In genomic region chr2:204947448-204947847, GRCh38 we compare ENCODE assay signal across 26 cellular contexts.
DNase-seq lines count a peak whose midpoint lies in the region; ATAC-seq, FAIRE-seq and TF ChIP-seq lines count a peak whose summit lies in the region.
"Had no signal": no experiment of that assay in that cellular context is flagged by ENCODE, and none has a peak within 500 bp of the region (broad histone marks: within the 10 kb centered on the region; RNA-seq: fewer than 3 reads in every experiment).

No MANE protein-coding gene starts in this region.

- no peak overlapping the region for H3K9ac ChIP-seq in PC-3 (ENCODE audit: low read length)

- no peaks in the 10 kb centered on the region for H3K27me3 Mint-ChIP-seq in CD4-positive, alpha-beta T cell
- H3K27me3 Mint-ChIP-seq: activated CD8-positive, alpha-beta memory T cell treated with anti-CD3 and anti-CD28 coated beads, Interleukin-2, amount 10 ng/mL, durations not matched to agents 7 days and 5 days; IgD-negative memory B cell; stimulated activated naive CD8-positive, alpha-beta T cell treated with anti-CD3 and anti-CD28 coated beads, Interleukin-15, Interleukin-2, amounts not matched to agents 100 ng/mL and 50 ng/mL, for 24 hours had no signal

- no peak for TF ChIP-seq RAD21 in A549 (conservative IDR thresholded peaks at IDR 0.05 in 1 of 2, IDR thresholded peaks at IDR 0.05 in 1 of 2)

- H3K27ac ChIP-seq in A549 (peak overlapping the region in 1 of 2 experiments; percentile 30; a peak in 2 of 6 replicates), PC-3 (ENCODE audit: low read length) (no peak overlapping the region), left lung (no peak overlapping the region)
- H3K27ac ChIP-seq in CD4-positive, alpha-beta T cell (ENCODE audit: low read depth, low read length), result no peak overlapping the region
- H3K27ac ChIP-seq: Peyer's patch, skin epidermis, thoracic aorta had no signal

- H3K4me2 ChIP-seq in A549 (peak overlapping the region; percentile 37), PC-3 (ENCODE audit: low read length) (no peak overlapping the region)

- H3F3A ChIP-seq in PC-3 (ENCODE audit: low read length, unreplicated experiment), result no peaks in the 10 kb centered on the region

- TF ChIP-seq POLR2A in A549 (IDR thresholded peaks at IDR 0.05; ENCODE audit: low read length), result no peak

- H3K27me3 ChIP-seq in CD4-positive, alpha-beta T cell (ENCODE audit: control insufficient read depth, insufficient read depth, low read length), result no peaks in the 10 kb centered on the region
- H3K27me3 ChIP-seq in PC-3 (ENCODE audit: low read length) (no peaks in the 10 kb centered on the region), left lung (no peaks in the 10 kb centered on the region)
- H3K27me3 ChIP-seq: Peyer's patch had no signal

- no TSS peak for BruUV-seq in PC-3 (replicated peaks; lab: Mats Ljungman, UMichigan)

- no peaks in the 10 kb centered on the region for H4K20me1 ChIP-seq in PC-3 (ENCODE audit: low read length)

- peaks cover 7% of the 10 kb centered on the region; the same call in 2 of the 3 replicates for H3K9me3 ChIP-seq in A549
- H3K9me3 ChIP-seq in CD4-positive, alpha-beta T cell (ENCODE audit: control insufficient read depth, low read length), result peaks cover 15% of the 10 kb centered on the region
- H3K9me3 ChIP-seq in PC-3 (ENCODE audit: low read length), result 0 out of 2 replicates have a peak, but pooled peaks cover 5% of the 10 kb centered on the region
- peaks cover 0 to 14% of the 10 kb centered on the region in 2 donors for H3K9me3 ChIP-seq in left lung
- H3K9me3 ChIP-seq: thoracic aorta had no signal

- H3K36me3 ChIP-seq in PC-3 (ENCODE audit: low read depth, low read length) (no peaks in the 10 kb centered on the region), left lung (no peaks in the 10 kb centered on the region)
- H3K36me3 ChIP-seq: Peyer's patch, thoracic aorta had no signal

- peaks cover 72% of the 10 kb centered on the region for H3K4me1 Mint-ChIP-seq in CD4-positive, alpha-beta T cell (ENCODE audit: low read depth)

- no peak for FAIRE-seq in A549 (lab: Jason Lieb, UNC)
- FAIRE-seq: astrocyte, endometrium, frontal cortex, urothelium cell line had no signal

- DNase-seq in A549 (ENCODE audit: low read depth in 1 of 2, low spot score in 1 of 2) (peak in 1 of 2 experiments; percentile 1), PC-3 (peak; percentile 46), left lung (no peak), dermis blood vessel endothelial cell (no peak)
- DNase-seq in CD4-positive, alpha-beta T cell, result no peak
- no peak for DNase-seq in effector CD8-positive, alpha-beta T cell (lab: John Stamatoyannopoulos, UW)
- DNase-seq: activated CD8-positive, alpha-beta memory T cell treated with anti-CD3 and anti-CD28 coated beads, Interleukin-2, amount 10 ng/mL, durations not matched to agents 7 days and 5 days; GDM1; H7; left ventricle myocardium superior; natural killer cell; NCI-H1092; NCI-H1694 treated with DMSO at 0.1 percent for 48 hours; NCI-H524; Peyer's patch; SIG-M5 had no signal

- CTCF ChIA-PET in A549 (lab: Yijun Ruan, JAX), result no interaction called here
- CTCF ChIA-PET in CD4-positive, alpha-beta T cell (lab: Charles Lee), result no interaction called here
- CTCF ChIA-PET in PC-3 (lab: Charles Lee), result no interaction called here

- 0% methylated on average over 1 of the region's 1 CpG for WGBS in A549 (ENCODE audit: missing lambda C conversion rate)

- H3K4me3 ChIP-seq in A549 (no peak overlapping the region), PC-3 (ENCODE audit: low read length) (no peak overlapping the region), left lung (no peak overlapping the region)
- H3K4me3 ChIP-seq: Peyer's patch, skin epidermis, thoracic aorta had no signal

- ATAC-seq in A549 (no peak), PC-3 (no peak), left lung (peak; percentile 66), GM18867 (IDR thresholded peaks at IDR 0.05; ENCODE audit: unreplicated experiment) (no peak)
- ATAC-seq in CD4-positive, alpha-beta T cell (ENCODE audit: poor library complexity), result no peak
- ATAC-seq: activated CD4-positive, CD25-positive, alpha-beta regulatory T cell treated with anti-CD3 and anti-CD28 coated beads, Interleukin-2, amount 50 U/mL, for 24 hours; activated CD8-positive, alpha-beta memory T cell treated with anti-CD3 and anti-CD28 coated beads, Interleukin-2, amount 10 ng/mL, durations not matched to agents 7 days and 5 days; left ventricle myocardium superior; natural killer cell had no signal

- H3K4me1 ChIP-seq in A549, result peaks cover 25% of the 10 kb centered on the region; the same call in 2 of the 3 replicates
- H3K4me1 ChIP-seq in PC-3 (ENCODE audit: insufficient read depth, low read length), result peaks cover 20% of the 10 kb centered on the region
- H3K4me1 ChIP-seq in left lung, result no peaks in the 10 kb centered on the region

- no peaks in the 10 kb centered on the region for H3K79me2 ChIP-seq in PC-3 (ENCODE audit: low read length)

- peaks cover 17% of the 10 kb centered on the region for H3K36me3 Mint-ChIP-seq in CD4-positive, alpha-beta T cell (ENCODE audit: low read depth)
- H3K36me3 Mint-ChIP-seq: IgD-negative memory B cell had no signal

- H3K9me2 ChIP-seq in PC-3 (replicated peaks; ENCODE audit: low read length), result no peaks in the 10 kb centered on the region

- POLR2A ChIA-PET in A549 (lab: Yijun Ruan, JAX) (no interaction called here), PC-3 (lab: Charles Lee; ENCODE audit: unreplicated experiment) (no interaction called here)
- POLR2A ChIA-PET in CD4-positive, alpha-beta T cell (lab: Charles Lee), result interaction anchor here (1.6 to 5.3 kb wide), 2 partner anchors 12 to 19 kb away, joined by 4 to 35 read pairs; no protein-coding TSS in a partner anchor

- peaks cover 6% of the 10 kb centered on the region for H3K9me3 Mint-ChIP-seq in CD4-positive, alpha-beta T cell

- H3K4me3 Mint-ChIP-seq in CD4-positive, alpha-beta T cell, result peak overlapping the region; percentile 20
- H3K4me3 Mint-ChIP-seq: activated CD8-positive, alpha-beta memory T cell treated with anti-CD3 and anti-CD28 coated beads, Interleukin-2, amount 10 ng/mL, durations not matched to agents 7 days and 5 days; IgD-negative memory B cell; natural killer cell; stimulated activated naive CD8-positive, alpha-beta T cell treated with anti-CD3 and anti-CD28 coated beads, Interleukin-15, Interleukin-2, amounts not matched to agents 100 ng/mL and 50 ng/mL, for 24 hours had no signal

- TF ChIP-seq CTCF in A549 (IDR thresholded peaks at IDR 0.05) (no peak), PC-3 (conservative IDR thresholded peaks at IDR 0.05; ENCODE audit: low read depth, low read length) (no peak), left lung (IDR thresholded peaks at IDR 0.05) (no peak)
- TF ChIP-seq CTCF in CD4-positive, alpha-beta T cell (IDR thresholded peaks at IDR 0.05), result no peak

- TF ChIP-seq EP300 in A549 (IDR thresholded peaks at IDR 0.05), result no peak

- peak overlapping the region; percentile 71 for H3K27ac Mint-ChIP-seq in CD4-positive, alpha-beta T cell
- H3K27ac Mint-ChIP-seq: IgD-negative memory B cell; natural killer cell; stimulated activated naive CD8-positive, alpha-beta T cell treated with anti-CD3 and anti-CD28 coated beads, Interleukin-15, Interleukin-2, amounts not matched to agents 100 ng/mL and 50 ng/mL, for 24 hours had no signal

- no peak overlapping the region for H2AFZ ChIP-seq in PC-3 (ENCODE audit: low read length)

- intact Hi-C loops in CD4-positive, alpha-beta T cell (cut with DNase I, micrococcal nuclease), result no loop called here
- intact Hi-C loops in PC-3 (cut with micrococcal nuclease) (no loop called here), left lung (cut with DNase I) (no loop called here)

TF ChIP-seq in A549, 52 proteins besides CTCF, POLR2A, EP300 and RAD21:
- TF ChIP-seq HEYL (CRISPR knock-in tag; IDR thresholded peaks at IDR 0.05) (no peak), GATA3 (IDR thresholded peaks at IDR 0.05; ENCODE audit: borderline replicate concordance) (0 out of 2 replicates have a peak, but pooled peaks have one; percentile 12)
